ENCODE assay signal across 10 cellular contexts in the genomic region with DNA sequence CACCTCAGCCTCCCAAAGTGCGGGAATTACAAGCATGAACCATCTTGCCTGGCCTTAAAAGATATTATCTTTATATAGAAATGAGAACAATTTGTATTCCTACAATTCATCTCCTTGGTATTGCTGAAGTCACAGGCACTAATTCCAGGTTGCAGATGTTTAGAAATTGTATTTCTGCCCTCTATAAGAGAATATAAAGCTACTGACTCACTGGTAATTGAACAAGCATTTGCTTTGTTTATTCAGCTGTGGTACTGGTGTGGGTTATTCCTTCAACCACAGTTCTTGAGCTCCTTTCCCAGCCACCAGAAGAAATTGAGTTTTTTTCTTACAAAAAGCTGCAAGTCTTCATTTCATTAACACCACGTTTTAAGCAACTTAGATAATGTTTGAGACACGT. TPM values are rescaled to one million over a fixed set of nuclear protein-coding genes. Genes with fewer than 3 reads are reported as not detected.
A peak's percentile ranks its signal among the peaks of the same experiment; 100 is the strongest.
DNase-seq lines count a peak whose midpoint lies in the region; ATAC-seq and TF ChIP-seq lines count a peak whose summit lies in the region.
"Had no signal": no experiment of that assay in that cellular context is flagged by ENCODE, and none has a peak within 500 bp of the region (broad histone marks: within the 10 kb centered on the region; RNA-seq: fewer than 3 reads in every experiment).

No MANE protein-coding gene starts in this region.

- no peak overlapping the region for H3K4me3 Mint-ChIP-seq in CD14-positive monocyte

- H3K27me3 Mint-ChIP-seq in CD14-positive monocyte (ENCODE audit: low read depth in 3 of 3): peaks cover 0 to 2% (median 0%) of the 10 kb centered on the region in 3 donors

- H2AFZ ChIP-seq in hepatocyte: no peak overlapping the region

- no peak overlapping the region for H3K4me2 ChIP-seq in hepatocyte

- ATAC-seq in GM18520 (IDR thresholded peaks at IDR 0.05; ENCODE audit: unreplicated experiment) (no peak), HG03097 (IDR thresholded peaks at IDR 0.05; ENCODE audit: low FRiP score, unreplicated experiment) (no peak)

- H3K79me2 ChIP-seq in hepatocyte: no peaks in the 10 kb centered on the region

- no peaks in the 10 kb centered on the region for H3K4me1 ChIP-seq in hepatocyte (ENCODE audit: insufficient read depth)

- H3K4me3 ChIP-seq in HFF-Myc (replicated peaks; ENCODE audit: low read depth, low read length) (no peak overlapping the region), brain microvascular endothelial cell (ENCODE audit: low read depth, low read length) (no peak overlapping the region), hepatocyte (no peak overlapping the region)
- H3K4me3 ChIP-seq: adrenal gland had no signal

- 68% methylated on average over 3 of the region's 3 CpGs for WGBS in hepatocyte (ENCODE audit: low lambda C conversion rate, missing lambda C conversion rate)

- TF ChIP-seq CTCF in CD14-positive monocyte (IDR thresholded peaks at IDR 0.05) (no peak), HFF-Myc (IDR thresholded peaks at IDR 0.05; ENCODE audit: low read depth, low read length, missing control alignments) (no peak), brain microvascular endothelial cell (IDR thresholded peaks at IDR 0.05; ENCODE audit: low read depth, low read length, missing control alignments) (no peak), hepatocyte (IDR thresholded peaks at IDR 0.05; ENCODE audit: poor library complexity) (no peak)

- peaks cover 65% of the 10 kb centered on the region for H3K4me1 Mint-ChIP-seq in CD14-positive monocyte

- no peaks in the 10 kb centered on the region for H3K27me3 ChIP-seq in brain microvascular endothelial cell (replicated peaks)
- H3K27me3 ChIP-seq in hepatocyte: no peaks in the 10 kb centered on the region
- H3K27me3 ChIP-seq: adrenal gland had no signal

- no peak for DNase-seq in CD14-positive monocyte (ENCODE audit: low spot score)
- DNase-seq in HFF-Myc (ENCODE audit: extremely low read depth, low read depth): peak; percentile 83
- DNase-seq in brain microvascular endothelial cell: peak; percentile 87
- DNase-seq in myocyte (ENCODE audit: low read depth): peak; percentile 86
- no peak for DNase-seq in SKM-1 treated with dmso at 0.1 percent for 144 hours (lab: John Stamatoyannopoulos, UW; ENCODE audit: unreplicated experiment)
- DNase-seq in hepatocyte (ENCODE audit: low spot score): no peak
- DNase-seq: adrenal gland, posterior cingulate gyrus had no signal

- H3K9me2 ChIP-seq in hepatocyte (replicated peaks; ENCODE audit: insufficient read depth): no peaks in the 10 kb centered on the region

- no peaks in the 10 kb centered on the region for H4K20me1 ChIP-seq in hepatocyte (ENCODE audit: insufficient read depth, poor library complexity, severe bottlenecking)

- intact Hi-C loops in CD14-positive monocyte (cut with micrococcal nuclease): loop anchor here (5.0 kb wide), 1 partner anchor 35 kb away; no protein-coding TSS in a partner anchor

- no peaks in the 10 kb centered on the region for H3K9me3 ChIP-seq in hepatocyte (ENCODE audit: low read depth)
- H3K9me3 ChIP-seq: adrenal gland had no signal

- H3K36me3 Mint-ChIP-seq in CD14-positive monocyte: no peaks in the 10 kb centered on the region

- H3K27ac ChIP-seq in brain microvascular endothelial cell (peak overlapping the region; percentile 87), hepatocyte (no peak overlapping the region)
- H3K27ac ChIP-seq: adrenal gland had no signal

- in situ Hi-C loops in brain microvascular endothelial cell (cut with HindIII; ENCODE audit: low pct_ligation_motif_present, low sequenced_read_pairs): no loop called here

- H3K36me3 ChIP-seq in brain microvascular endothelial cell (replicated peaks): no peaks in the 10 kb centered on the region
- no peaks in the 10 kb centered on the region for H3K36me3 ChIP-seq in hepatocyte (replicated peaks; ENCODE audit: insufficient read depth, low read depth)
- H3K36me3 ChIP-seq: adrenal gland had no signal

- H3K9me3 Mint-ChIP-seq in CD14-positive monocyte: no peaks in the 10 kb centered on the region

- peak overlapping the region in 5 of 7 donors; percentile 40 to 99 (median 90) for H3K27ac Mint-ChIP-seq in CD14-positive monocyte

RNA-seq across cellular contexts. Expression of a gene that starts 29.0 kb away (rescaled TPM):
- polyA plus RNA-seq in CD14-positive monocyte: 10 to 100 TPM; 33.6 to 48.3 TPM
- 3.6 and 5.6 TPM in 2 replicates for total RNA-seq in myocyte
- 4.2 TPM for polyA plus RNA-seq in myocyte (2012)
- total RNA-seq in hepatocyte: 8.4 and 9.1 TPM in 2 replicates
- polyA plus RNA-seq in hepatocyte: 6.6 and 6.8 TPM in 2 replicates

Comparison
In these comparisons a context has a peak if more than half of its experiments do, and no peak if none do; other contexts are left out.
1. DNase-seq: peak in HFF-Myc (single experiment), brain microvascular endothelial cell (single experiment) and myocyte (single experiment); none in CD14-positive monocyte (single experiment), SKM-1 treated with dmso at 0.1 percent for 144 hours (single experiment) and hepatocyte (single experiment).